ENCODE assay signal across 10 cellular contexts in genomic region chr4:26235500-26235899, GRCh38.
A peak's percentile ranks its signal among the peaks of the same experiment; 100 is the strongest.
DNase-seq lines count a peak whose midpoint lies in the region; ATAC-seq, FAIRE-seq and TF ChIP-seq lines count a peak whose summit lies in the region.
"Had no signal": no experiment of that assay in that cellular context is flagged by ENCODE, and none has a peak within 500 bp of the region (broad histone marks: within the 10 kb centered on the region; RNA-seq: fewer than 3 reads in every experiment).

No MANE protein-coding gene starts in this region.

- TF ChIP-seq CTCF in astrocyte (IDR thresholded peaks at IDR 0.05; ENCODE audit: insufficient read depth, low read depth, low read length) (no peak), keratinocyte (optimal IDR thresholded peaks at IDR 0.05 in 1 of 3, IDR thresholded peaks at IDR 0.05 in 1 of 3, conservative IDR thresholded peaks at IDR 0.05 in 1 of 3; ENCODE audit: extremely low read depth in 1 of 3, insufficient read depth in 2 of 3, low read length in 3 of 3) (peak in 2 of 3 experiments; percentile 27 to 38)

- peaks cover 12% of the 10 kb centered on the region for H3K4me1 ChIP-seq in astrocyte (ENCODE audit: insufficient read depth, low read length)
- peaks cover 23% of the 10 kb centered on the region for H3K4me1 ChIP-seq in keratinocyte (ENCODE audit: control insufficient read depth, extremely low read depth, insufficient read depth, low read length)

- ATAC-seq in HG02852 (IDR thresholded peaks at IDR 0.05; ENCODE audit: unreplicated experiment) (no peak), HG03342 (IDR thresholded peaks at IDR 0.05; ENCODE audit: unreplicated experiment) (no peak)

- H4K20me1 ChIP-seq in astrocyte (ENCODE audit: insufficient read depth, low read length) (no peaks in the 10 kb centered on the region), keratinocyte (ENCODE audit: control insufficient read depth, extremely low read depth, insufficient read depth, low read length) (no peaks in the 10 kb centered on the region)

- H3K9ac ChIP-seq in astrocyte (ENCODE audit: low read length) (no peak overlapping the region), keratinocyte (ENCODE audit: control insufficient read depth, extremely low read depth, insufficient read depth, low read length) (no peak overlapping the region)

- FAIRE-seq in astrocyte (lab: Jason Lieb, UNC): no peak
- FAIRE-seq in keratinocyte (lab: Jason Lieb, UNC): peak; percentile 88

- no peaks in the 10 kb centered on the region for H3K36me3 Mint-ChIP-seq in astrocyte (ENCODE audit: low read depth, unreplicated experiment)
- no peaks in the 10 kb centered on the region for H3K36me3 Mint-ChIP-seq in immature natural killer cell
- H3K36me3 Mint-ChIP-seq: CD4-positive, alpha-beta memory T cell had no signal

- H3K4me3 ChIP-seq in astrocyte (ENCODE audit: insufficient read depth, low read depth, low read length) (no peak overlapping the region), keratinocyte (ENCODE audit: control insufficient read depth in 2 of 3, extremely low read depth in 1 of 3, insufficient read depth in 2 of 3, low read depth in 1 of 3, low read length in 3 of 3) (no peak overlapping the region)

- H3K27me3 ChIP-seq in astrocyte (ENCODE audit: insufficient read depth, low read length) (no peaks in the 10 kb centered on the region), keratinocyte (ENCODE audit: control insufficient read depth, extremely low read depth, insufficient read depth, low read length) (no peaks in the 10 kb centered on the region)

- dilution Hi-C loops in keratinocyte (cut with MboI; ENCODE audit: extremely low pct_ligation_motif_present, low sequenced_read_pairs): no loop called here

- peak; percentile 64 for DNase-seq in AG08396 (ENCODE audit: low spot score)
- DNase-seq in NCI-H1092 treated with DMSO at 0.1 percent for 48 hours (lab: John Stamatoyannopoulos, UW): peak; percentile 88
- peak; percentile 26 for DNase-seq in astrocyte (ENCODE audit: low read depth)
- DNase-seq in keratinocyte (ENCODE audit: low read depth, low spot score): peak; percentile 35
- DNase-seq in D341Med (ENCODE audit: low spot score): no peak
- no peak for DNase-seq in immature natural killer cell
- DNase-seq: activated B cell treated with CpG ODN at 0.5 μM for 24 hours; CD4-positive, alpha-beta memory T cell had no signal

- H3K79me2 ChIP-seq in astrocyte (ENCODE audit: insufficient read depth, low read length): no peaks in the 10 kb centered on the region
- no peaks in the 10 kb centered on the region for H3K79me2 ChIP-seq in keratinocyte (ENCODE audit: control insufficient read depth, insufficient read depth, low read length)

- H2AFZ ChIP-seq in astrocyte (ENCODE audit: low read depth, low read length) (no peak overlapping the region), keratinocyte (ENCODE audit: control insufficient read depth, low read length) (no peak overlapping the region)

- H3K36me3 ChIP-seq in astrocyte (ENCODE audit: insufficient read depth, low read length) (no peaks in the 10 kb centered on the region), keratinocyte (ENCODE audit: control insufficient read depth in 2 of 2, extremely low read depth in 1 of 2, insufficient read depth in 2 of 2, low read length in 2 of 2) (no peaks in the 10 kb centered on the region)

- no peaks in the 10 kb centered on the region for H3K9me3 Mint-ChIP-seq in astrocyte (ENCODE audit: unreplicated experiment)
- no peaks in the 10 kb centered on the region for H3K9me3 Mint-ChIP-seq in immature natural killer cell
- H3K9me3 Mint-ChIP-seq: activated B cell treated with CpG ODN at 0.5 μM for 24 hours; CD4-positive, alpha-beta memory T cell had no signal

- H3K9me3 ChIP-seq in astrocyte (ENCODE audit: insufficient read depth, low read depth, low read length): no peaks in the 10 kb centered on the region
- no peaks in the 10 kb centered on the region for H3K9me3 ChIP-seq in keratinocyte (ENCODE audit: control insufficient read depth, low read depth, low read length)

- H3K4me1 Mint-ChIP-seq in astrocyte (ENCODE audit: low read depth, unreplicated experiment) (peaks cover 14% of the 10 kb centered on the region), immature natural killer cell (no peaks in the 10 kb centered on the region)
- H3K4me1 Mint-ChIP-seq: activated B cell treated with CpG ODN at 0.5 μM for 24 hours had no signal

- H3K4me3 Mint-ChIP-seq in astrocyte (ENCODE audit: unreplicated experiment) (no peak overlapping the region), immature natural killer cell (no peak overlapping the region)
- H3K4me3 Mint-ChIP-seq: activated B cell treated with CpG ODN at 0.5 μM for 24 hours; CD4-positive, alpha-beta memory T cell had no signal

- H3K27ac ChIP-seq in astrocyte (ENCODE audit: low read depth, low read length): no peak overlapping the region
- H3K27ac ChIP-seq in keratinocyte (ENCODE audit: control insufficient read depth, insufficient read depth, low read length): no peak overlapping the region

- H3K27ac Mint-ChIP-seq in astrocyte (ENCODE audit: unreplicated experiment): no peak overlapping the region
- H3K27ac Mint-ChIP-seq in immature natural killer cell: no peak overlapping the region
- H3K27ac Mint-ChIP-seq: activated B cell treated with CpG ODN at 0.5 μM for 24 hours had no signal

- no peak overlapping the region for H3K4me2 ChIP-seq in astrocyte (ENCODE audit: low read length)
- no peak overlapping the region for H3K4me2 ChIP-seq in keratinocyte (ENCODE audit: control insufficient read depth, extremely low read depth, insufficient read depth, low read depth, low read length)

- no peaks in the 10 kb centered on the region for H3K9me1 ChIP-seq in keratinocyte (ENCODE audit: control insufficient read depth, extremely low read depth, insufficient read depth, low read length)

- H3K27me3 Mint-ChIP-seq in astrocyte (ENCODE audit: low read depth, unreplicated experiment) (no peaks in the 10 kb centered on the region), immature natural killer cell (ENCODE audit: low read depth in 3 of 3) (peaks cover 0 to 12% (median 2%) of the 10 kb centered on the region in 3 donors)
- H3K27me3 Mint-ChIP-seq: CD4-positive, alpha-beta memory T cell had no signal

Comparison
In these comparisons a context has a peak if more than half of its experiments do, and no peak if none do; other contexts are left out.
1. DNase-seq: peak in AG08396 (single experiment), NCI-H1092 treated with DMSO at 0.1 percent for 48 hours (single experiment), astrocyte (single experiment) and keratinocyte (single experiment); none in D341Med (single experiment) and immature natural killer cell (0 of 3).